8 cellular contexts compared by ENCODE assay signal in genomic region chr16:1614226-1615102, GRCh38. TPM values are rescaled to one million over a fixed set of nuclear protein-coding genes. Genes with fewer than 3 reads are reported as not detected.
A peak's percentile ranks its signal among the peaks of the same experiment; 100 is the strongest.
DNase-seq lines count a peak whose midpoint lies in the region; ATAC-seq and TF ChIP-seq lines count a peak whose summit lies in the region.

No MANE protein-coding gene starts in this region.

- peaks cover 82% of the 10 kb centered on the region for H3K79me2 ChIP-seq in DND-41 (ENCODE audit: insufficient read depth, low read length)
- H3K79me2 ChIP-seq in Karpas-422 (ENCODE audit: low read length), result peaks cover 72% of the 10 kb centered on the region

- DNase-seq in DND-41 (peak; percentile 32), Karpas-422 (peak; percentile 52), hepatic stellate cell (ENCODE audit: low spot score) (peak; percentile 82), NCI-H2107 (lab: John Stamatoyannopoulos, UW) (no peak), Kasumi-1 (lab: John Stamatoyannopoulos, UW) (no peak), DMS153 treated with DMSO at 0.1 percent for 48 hours (lab: John Stamatoyannopoulos, UW; ENCODE audit: unreplicated experiment) (no peak)
- peak; percentile 38 for DNase-seq in activated naive CD8-positive, alpha-beta T cell treated with anti-CD3 and anti-CD28 coated beads for 36 hours

- H4K20me1 ChIP-seq in DND-41 (ENCODE audit: insufficient read depth, low read length) (peaks cover 17% of the 10 kb centered on the region), Karpas-422 (ENCODE audit: insufficient read depth, low read depth, low read length) (peaks cover 12% of the 10 kb centered on the region; the same call in 1 of the 2 replicates)

- H3K4me2 ChIP-seq in DND-41 (ENCODE audit: insufficient read depth, low read length) (peak overlapping the region; percentile 88), Karpas-422 (ENCODE audit: low read depth, low read length, poor library complexity, severe bottlenecking) (peak overlapping the region; percentile 47), skeletal muscle satellite cell (ENCODE audit: low read length) (peak overlapping the region; percentile 98)

- peaks cover 10% of the 10 kb centered on the region for H3K27me3 ChIP-seq in DND-41 (ENCODE audit: insufficient read depth, low read length, poor library complexity)
- no peaks in the 10 kb centered on the region for H3K27me3 ChIP-seq in Karpas-422 (ENCODE audit: low read length)
- no peaks in the 10 kb centered on the region for H3K27me3 ChIP-seq in skeletal muscle satellite cell (ENCODE audit: control insufficient read depth, insufficient read depth, low read length)

- TF ChIP-seq CTCF in DND-41 (IDR thresholded peaks at IDR 0.05; ENCODE audit: borderline replicate concordance, extremely low read depth, low read length, poor library complexity, severe bottlenecking), result no peak

- H2AFZ ChIP-seq in DND-41 (ENCODE audit: low read depth, low read length) (peak overlapping the region; percentile 62), Karpas-422 (ENCODE audit: low read length) (no peak overlapping the region)

- H3K4me1 Mint-ChIP-seq in activated naive CD8-positive, alpha-beta T cell treated with anti-CD3 and anti-CD28 coated beads for 36 hours, result peaks cover 33% of the 10 kb centered on the region

- H3K36me3 ChIP-seq in DND-41 (ENCODE audit: insufficient read depth, low read length) (peaks cover 39% of the 10 kb centered on the region), Karpas-422 (ENCODE audit: insufficient read depth, low read length) (peaks cover 13% of the 10 kb centered on the region; the same call in 1 of the 2 replicates), skeletal muscle satellite cell (ENCODE audit: insufficient read depth, low read length) (peaks cover 23% of the 10 kb centered on the region)

- no peak for ATAC-seq in DND-41 (ENCODE audit: insufficient read depth, low read depth)

- H3K4me3 ChIP-seq in DND-41 (ENCODE audit: low read depth in 1 of 2, low read length in 2 of 2), result peak overlapping the region; percentile 49 to 98; a peak in 3 of 4 replicates
- H3K4me3 ChIP-seq in Karpas-422 (ENCODE audit: low read length), result peak overlapping the region; percentile 59; the same call in 1 of the 2 replicates
- peak overlapping the region; percentile 95 for H3K4me3 ChIP-seq in skeletal muscle satellite cell (ENCODE audit: low read length)

- H3K9me3 ChIP-seq in DND-41 (ENCODE audit: insufficient read depth, low read length, severe bottlenecking) (no peaks in the 10 kb centered on the region), Karpas-422 (ENCODE audit: low read length) (no peaks in the 10 kb centered on the region), skeletal muscle satellite cell (replicated peaks; ENCODE audit: low read length) (no peaks in the 10 kb centered on the region)

- H3K36me3 Mint-ChIP-seq in activated naive CD8-positive, alpha-beta T cell treated with anti-CD3 and anti-CD28 coated beads for 36 hours, result peaks cover 26% of the 10 kb centered on the region

- no peaks in the 10 kb centered on the region for H3K9me2 ChIP-seq in Karpas-422 (replicated peaks; ENCODE audit: insufficient read depth, low read length)

- peak overlapping the region; percentile 82 for H3K4me3 Mint-ChIP-seq in activated naive CD8-positive, alpha-beta T cell treated with anti-CD3 and anti-CD28 coated beads for 36 hours

- H3K9ac ChIP-seq in DND-41 (ENCODE audit: low read depth, low read length) (peak overlapping the region; percentile 88), Karpas-422 (ENCODE audit: low read length) (peak overlapping the region; percentile 98), skeletal muscle satellite cell (ENCODE audit: low read depth, low read length) (peak overlapping the region; percentile 92)

- no peaks in the 10 kb centered on the region for H3K9me3 Mint-ChIP-seq in activated naive CD8-positive, alpha-beta T cell treated with anti-CD3 and anti-CD28 coated beads for 36 hours

- H3K27ac ChIP-seq in DND-41 (ENCODE audit: low read length), result peak overlapping the region; percentile 44
- H3K27ac ChIP-seq in Karpas-422 (ENCODE audit: low read length), result no peak overlapping the region

- H3K4me1 ChIP-seq in DND-41 (ENCODE audit: insufficient read depth, low read length) (peaks cover 50% of the 10 kb centered on the region), Karpas-422 (ENCODE audit: low read length) (peaks cover 28% of the 10 kb centered on the region), skeletal muscle satellite cell (ENCODE audit: control insufficient read depth, insufficient read depth, low read length) (peaks cover 28% of the 10 kb centered on the region)

- H3K27me3 Mint-ChIP-seq in activated naive CD8-positive, alpha-beta T cell treated with anti-CD3 and anti-CD28 coated beads for 36 hours, result peaks cover 5% of the 10 kb centered on the region

- H3K27ac Mint-ChIP-seq in activated naive CD8-positive, alpha-beta T cell treated with anti-CD3 and anti-CD28 coated beads for 36 hours, result peak overlapping the region; percentile 20

RNA-seq across cellular contexts. Expression of gene CRAMP1, which starts 2.3 kb away (rescaled TPM):
- 7.6 TPM in 2 replicates for total RNA-seq in Karpas-422 (2014; rRNA removed; shearing (Covaris generic); ENCODE audit: low replicate concordance)
- total RNA-seq in activated naive CD8-positive, alpha-beta T cell treated with anti-CD3 and anti-CD28 coated beads for 36 hours, result 10 to 100 TPM; 14.4 to 17.0 TPM
- 5.6 and 9.0 TPM in 2 replicates for total RNA-seq in skeletal muscle satellite cell (2012; rRNA removed)

RNA-seq across cellular contexts. Expression of gene IFT140, which starts 2.6 kb away (rescaled TPM):
- 13.6 and 16.1 TPM in 2 replicates for total RNA-seq in Karpas-422 (2014; rRNA removed; shearing (Covaris generic); ENCODE audit: low replicate concordance)
- 1 to 10 TPM; 7.1 to 9.5 TPM for total RNA-seq in activated naive CD8-positive, alpha-beta T cell treated with anti-CD3 and anti-CD28 coated beads for 36 hours
- total RNA-seq in skeletal muscle satellite cell (2012; rRNA removed), result 14.0 and 14.7 TPM in 2 replicates

Comparison
In these comparisons a context has a peak if more than half of its experiments do, and no peak if none do; other contexts are left out.
1. DNase-seq: peak in DND-41 (single experiment), Karpas-422 (single experiment), activated naive CD8-positive, alpha-beta T cell treated with anti-CD3 and anti-CD28 coated beads for 36 hours (single experiment) and hepatic stellate cell (single experiment); none in NCI-H2107 (single experiment), Kasumi-1 (0 of 2) and DMS153 treated with DMSO at 0.1 percent for 48 hours (single experiment).
2. H3K4me2 ChIP-seq: peak in every context shown above with its lines; median percentile 98 in skeletal muscle satellite cell; 88 in DND-41; 47 in Karpas-422.
3. Peak in every context shown above with its lines, with median percentiles within 50 percentile points of each other: H3K4me3 ChIP-seq and H3K9ac ChIP-seq.